ENCODE assay signal across 2 cellular contexts in genomic region chr16:88992351-88993005, GRCh38.
TF ChIP-seq lines count a peak whose summit lies in the region.

No MANE protein-coding gene starts in this region.

TF ChIP-seq in GM23338, 12 proteins besides CTCF, POLR2A, EP300 and RAD21:
- TF ChIP-seq, protein P1, sequence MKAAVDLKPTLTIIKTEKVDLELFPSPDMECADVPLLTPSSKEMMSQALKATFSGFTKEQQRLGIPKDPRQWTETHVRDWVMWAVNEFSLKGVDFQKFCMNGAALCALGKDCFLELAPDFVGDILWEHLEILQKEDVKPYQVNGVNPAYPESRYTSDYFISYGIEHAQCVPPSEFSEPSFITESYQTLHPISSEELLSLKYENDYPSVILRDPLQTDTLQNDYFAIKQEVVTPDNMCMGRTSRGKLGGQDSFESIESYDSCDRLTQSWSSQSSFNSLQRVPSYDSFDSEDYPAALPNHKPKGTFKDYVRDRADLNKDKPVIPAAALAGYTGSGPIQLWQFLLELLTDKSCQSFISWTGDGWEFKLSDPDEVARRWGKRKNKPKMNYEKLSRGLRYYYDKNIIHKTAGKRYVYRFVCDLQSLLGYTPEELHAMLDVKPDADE (IDR thresholded peaks at IDR 0.05) = no peak
- TF ChIP-seq POLR2AphosphoS5 (IDR thresholded peaks at IDR 0.05; ENCODE audit: low read depth) (no peak), ZNF462 (CRISPR knock-in tag; IDR thresholded peaks at IDR 0.05) (no peak), EZH2 (IDR thresholded peaks at IDR 0.05; ENCODE audit: low read depth, unreplicated experiment) (no peak), NANOG (IDR thresholded peaks at IDR 0.05; ENCODE audit: borderline replicate concordance) (no peak), STAT1 (IDR thresholded peaks at IDR 0.05; ENCODE audit: unreplicated experiment) (no peak), JUNB (IDR thresholded peaks at IDR 0.05; ENCODE audit: unreplicated experiment) (no peak), ZNF114 (CRISPR knock-in tag; IDR thresholded peaks at IDR 0.05) (no peak), CREB1 (CRISPR knock-in tag; IDR thresholded peaks at IDR 0.05; ENCODE audit: low read depth) (no peak), EZH2phosphoT487 (IDR thresholded peaks at IDR 0.05; ENCODE audit: unreplicated experiment) (no peak), ZNF331 (CRISPR knock-in tag; IDR thresholded peaks at IDR 0.05; ENCODE audit: low read depth) (no peak)
- TF ChIP-seq, protein P2, sequence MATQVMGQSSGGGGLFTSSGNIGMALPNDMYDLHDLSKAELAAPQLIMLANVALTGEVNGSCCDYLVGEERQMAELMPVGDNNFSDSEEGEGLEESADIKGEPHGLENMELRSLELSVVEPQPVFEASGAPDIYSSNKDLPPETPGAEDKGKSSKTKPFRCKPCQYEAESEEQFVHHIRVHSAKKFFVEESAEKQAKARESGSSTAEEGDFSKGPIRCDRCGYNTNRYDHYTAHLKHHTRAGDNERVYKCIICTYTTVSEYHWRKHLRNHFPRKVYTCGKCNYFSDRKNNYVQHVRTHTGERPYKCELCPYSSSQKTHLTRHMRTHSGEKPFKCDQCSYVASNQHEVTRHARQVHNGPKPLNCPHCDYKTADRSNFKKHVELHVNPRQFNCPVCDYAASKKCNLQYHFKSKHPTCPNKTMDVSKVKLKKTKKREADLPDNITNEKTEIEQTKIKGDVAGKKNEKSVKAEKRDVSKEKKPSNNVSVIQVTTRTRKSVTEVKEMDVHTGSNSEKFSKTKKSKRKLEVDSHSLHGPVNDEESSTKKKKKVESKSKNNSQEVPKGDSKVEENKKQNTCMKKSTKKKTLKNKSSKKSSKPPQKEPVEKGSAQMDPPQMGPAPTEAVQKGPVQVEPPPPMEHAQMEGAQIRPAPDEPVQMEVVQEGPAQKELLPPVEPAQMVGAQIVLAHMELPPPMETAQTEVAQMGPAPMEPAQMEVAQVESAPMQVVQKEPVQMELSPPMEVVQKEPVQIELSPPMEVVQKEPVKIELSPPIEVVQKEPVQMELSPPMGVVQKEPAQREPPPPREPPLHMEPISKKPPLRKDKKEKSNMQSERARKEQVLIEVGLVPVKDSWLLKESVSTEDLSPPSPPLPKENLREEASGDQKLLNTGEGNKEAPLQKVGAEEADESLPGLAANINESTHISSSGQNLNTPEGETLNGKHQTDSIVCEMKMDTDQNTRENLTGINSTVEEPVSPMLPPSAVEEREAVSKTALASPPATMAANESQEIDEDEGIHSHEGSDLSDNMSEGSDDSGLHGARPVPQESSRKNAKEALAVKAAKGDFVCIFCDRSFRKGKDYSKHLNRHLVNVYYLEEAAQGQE (IDR thresholded peaks at IDR 0.05; ENCODE audit: unreplicated experiment) = no peak

TF ChIP-seq in K562, 482 proteins besides CTCF, POLR2A, EP300 and RAD21 (continues in another document):
- TF ChIP-seq CTCFL (IDR thresholded peaks at IDR 0.05; ENCODE audit: borderline replicate concordance, insufficient read depth, low read depth, low read length, poor library complexity, severe bottlenecking) = no peak
- TF ChIP-seq THRA (IDR thresholded peaks at IDR 0.05) = peak; percentile 55
- TF ChIP-seq BCOR (IDR thresholded peaks at IDR 0.05) = peak; percentile 83
- peak; percentile 54 for TF ChIP-seq ZNF239 (CRISPR knock-in tag; IDR thresholded peaks at IDR 0.05)
- TF ChIP-seq SMAD3 (CRISPR knock-in tag; conservative IDR thresholded peaks at IDR 0.05) = peak; percentile 89
- TF ChIP-seq, protein P3, sequence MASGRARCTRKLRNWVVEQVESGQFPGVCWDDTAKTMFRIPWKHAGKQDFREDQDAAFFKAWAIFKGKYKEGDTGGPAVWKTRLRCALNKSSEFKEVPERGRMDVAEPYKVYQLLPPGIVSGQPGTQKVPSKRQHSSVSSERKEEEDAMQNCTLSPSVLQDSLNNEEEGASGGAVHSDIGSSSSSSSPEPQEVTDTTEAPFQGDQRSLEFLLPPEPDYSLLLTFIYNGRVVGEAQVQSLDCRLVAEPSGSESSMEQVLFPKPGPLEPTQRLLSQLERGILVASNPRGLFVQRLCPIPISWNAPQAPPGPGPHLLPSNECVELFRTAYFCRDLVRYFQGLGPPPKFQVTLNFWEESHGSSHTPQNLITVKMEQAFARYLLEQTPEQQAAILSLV (tag; IDR thresholded peaks at IDR 0.05) = no peak; the same call in 1 of the 2 replicates
- peak; percentile 85 for TF ChIP-seq PHF21A (IDR thresholded peaks at IDR 0.05; ENCODE audit: borderline replicate concordance, low read depth)
- no peak for TF ChIP-seq SLC30A9 (CRISPR knock-in tag; IDR thresholded peaks at IDR 0.05)
- TF ChIP-seq RAD51 (IDR thresholded peaks at IDR 0.05; ENCODE audit: borderline replicate concordance, low read depth) = no peak
- no peak for TF ChIP-seq ZNF764 (CRISPR knock-in tag; IDR thresholded peaks at IDR 0.05; ENCODE audit: low read depth)
- peak; percentile 77; the same call in 1 of the 2 replicates for TF ChIP-seq SP1 (CRISPR knock-in tag; IDR thresholded peaks at IDR 0.05)
- TF ChIP-seq HDAC3 (IDR thresholded peaks at IDR 0.05; ENCODE audit: borderline replicate concordance, partially characterized antibody) = peak; percentile 99
- TF ChIP-seq RCOR1 (IDR thresholded peaks at IDR 0.05; ENCODE audit: borderline replicate concordance in 1 of 2, low read depth in 2 of 2, low read length in 2 of 2) = peak; percentile 66 to 93; a peak in 3 of 4 replicates
- peak; percentile 99 for TF ChIP-seq CBFA2T2 (conservative IDR thresholded peaks at IDR 0.05)
- peak; percentile 84 for TF ChIP-seq ZNF175 (CRISPR knock-in tag; IDR thresholded peaks at IDR 0.05; ENCODE audit: low read depth)
- TF ChIP-seq FOS (IDR thresholded peaks at IDR 0.05; ENCODE audit: extremely low read depth, insufficient read length) = no peak
- TF ChIP-seq DNMT1 (IDR thresholded peaks at IDR 0.05) = no peak
- peak; percentile 71; the same call in 1 of the 2 replicates for TF ChIP-seq KLF6 (CRISPR knock-in tag; IDR thresholded peaks at IDR 0.05; ENCODE audit: borderline replicate concordance)
- TF ChIP-seq RHOXF2B (CRISPR knock-in tag; conservative IDR thresholded peaks at IDR 0.05) = no peak
- peak; percentile 97 for TF ChIP-seq NFIC (IDR thresholded peaks at IDR 0.05)
- peak; percentile 93; the same call in 1 of the 2 replicates for TF ChIP-seq NR4A1 (CRISPR knock-in tag; IDR thresholded peaks at IDR 0.05)
- peak; percentile 66; the same call in 1 of the 2 replicates for TF ChIP-seq NR4A1 (tag; IDR thresholded peaks at IDR 0.05)
- TF ChIP-seq KAT8 (IDR thresholded peaks at IDR 0.05; ENCODE audit: low read depth) = no peak
- TF ChIP-seq SOX6 (IDR thresholded peaks at IDR 0.05) = peak; percentile 94
- TF ChIP-seq ZNF79 (CRISPR knock-in tag; IDR thresholded peaks at IDR 0.05; ENCODE audit: low read depth) = 0 out of 2 replicates have a peak, but pooled peaks have one; percentile 49
- TF ChIP-seq ZNF41 (CRISPR knock-in tag; conservative IDR thresholded peaks at IDR 0.05) = peak; percentile 58
- TF ChIP-seq STAT6 (CRISPR knock-in tag; IDR thresholded peaks at IDR 0.05) = no peak
- TF ChIP-seq ZNF12 (CRISPR knock-in tag; IDR thresholded peaks at IDR 0.05) = 0 out of 2 replicates have a peak, but pooled peaks have one; percentile 59
- no peak for TF ChIP-seq JUNB (CRISPR knock-in tag; conservative IDR thresholded peaks at IDR 0.05)
- no peak for TF ChIP-seq IRF2 (CRISPR knock-in tag; IDR thresholded peaks at IDR 0.05)
- TF ChIP-seq PTRF (tag; IDR thresholded peaks at IDR 0.05) = no peak
- TF ChIP-seq THRAP3 (IDR thresholded peaks at IDR 0.05; ENCODE audit: borderline replicate concordance) = no peak
- no peak for TF ChIP-seq PHTF2 (CRISPR knock-in tag; IDR thresholded peaks at IDR 0.05)
- TF ChIP-seq ZNF134 (CRISPR knock-in tag; conservative IDR thresholded peaks at IDR 0.05) = 0 out of 2 replicates have a peak, but pooled peaks have one; percentile 54
- peak; percentile 99 for TF ChIP-seq CXXC5 (CRISPR knock-in tag; IDR thresholded peaks at IDR 0.05)
- 0 out of 4 replicates have a peak, but pooled peaks have one; percentile 34 to 76 for TF ChIP-seq SRF (CRISPR knock-in tag; IDR thresholded peaks at IDR 0.05)
- no peak for TF ChIP-seq ESRRB (CRISPR knock-in tag; IDR thresholded peaks at IDR 0.05; ENCODE audit: borderline replicate concordance)
- peak; percentile 67 for TF ChIP-seq MYC (IDR thresholded peaks at IDR 0.05; ENCODE audit: low read depth, low read length)
- no peak for TF ChIP-seq MYC (CRISPR knock-in tag; IDR thresholded peaks at IDR 0.05; ENCODE audit: borderline replicate concordance, low read depth)
- TF ChIP-seq ZNF551 (CRISPR knock-in tag; IDR thresholded peaks at IDR 0.05) = no peak
- peak; percentile 89 for TF ChIP-seq ZNF274 (IDR thresholded peaks at IDR 0.05; ENCODE audit: borderline replicate concordance, low read depth, low read length)
- TF ChIP-seq FOXK1 (CRISPR knock-in tag; IDR thresholded peaks at IDR 0.05; ENCODE audit: borderline replicate concordance) = no peak
- peak; percentile 76 for TF ChIP-seq JUND (IDR thresholded peaks at IDR 0.05; ENCODE audit: borderline replicate concordance, low read depth, low read length)
- TF ChIP-seq JUND (tag; IDR thresholded peaks at IDR 0.05; ENCODE audit: borderline replicate concordance, low read depth, low read length) = peak; percentile 53; the same call in 1 of the 3 replicates
- TF ChIP-seq ZNF347 (CRISPR knock-in tag; IDR thresholded peaks at IDR 0.05; ENCODE audit: low read depth) = no peak
